ENCODE assay signal across 9 cellular contexts in the genomic region with DNA sequence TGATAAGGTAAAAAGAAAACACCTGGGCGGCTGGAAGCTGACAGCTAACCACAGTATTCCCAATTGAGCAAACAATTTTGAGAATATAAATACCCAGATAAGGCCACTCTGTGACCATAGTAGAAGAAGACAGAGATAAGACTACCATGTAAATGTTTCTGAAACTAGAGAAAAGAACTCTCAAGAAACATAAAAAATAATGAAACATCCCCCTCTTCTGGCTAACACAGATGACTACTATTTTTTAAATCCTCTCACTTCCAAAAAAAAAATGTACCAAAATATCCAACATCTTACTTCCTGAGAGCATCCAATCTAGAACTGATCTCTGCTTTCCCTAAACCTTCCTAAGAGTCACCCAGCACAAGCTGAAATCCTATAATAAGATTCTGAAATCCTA.
A peak's percentile ranks its signal among the peaks of the same experiment; 100 is the strongest.
DNase-seq lines count a peak whose midpoint lies in the region; ATAC-seq, FAIRE-seq and TF ChIP-seq lines count a peak whose summit lies in the region.
"Had no signal": no experiment of that assay in that cellular context is flagged by ENCODE, and none has a peak within 500 bp of the region (broad histone marks: within the 10 kb centered on the region; RNA-seq: fewer than 3 reads in every experiment).

No MANE protein-coding gene starts in this region.

- peak in 2 of 3 experiments; percentile 36 to 62; a peak in 4 of 6 replicates for TF ChIP-seq CTCF in K562 (IDR thresholded peaks at IDR 0.05 in 2 of 3, conservative IDR thresholded peaks at IDR 0.05 in 1 of 3; ENCODE audit: insufficient read depth in 2 of 3, low read depth in 1 of 3, low read length in 3 of 3)

- H3K27ac ChIP-seq in K562 (ENCODE audit: extremely low read depth, low read depth, low read length) = no peak overlapping the region
- H3K27ac ChIP-seq: epithelial cell of prostate had no signal

- no peaks in the 10 kb centered on the region for H4K20me1 ChIP-seq in K562 (replicated peaks; ENCODE audit: control insufficient read depth, insufficient read depth, low read length)

- no peak overlapping the region for H3K4me2 ChIP-seq in K562 (ENCODE audit: insufficient read depth, low read length)

- no peaks in the 10 kb centered on the region for H3K27me3 ChIP-seq in K562 (ENCODE audit: control insufficient read depth in 2 of 2, insufficient read depth in 2 of 2, low read length in 2 of 2)

- H3K9me3 Mint-ChIP-seq in activated T-helper 1 cell treated with anti-CD3 and anti-CD28 coated beads, Interleukin-12 subunit alpha, Interleukin-12 subunit beta, Interleukin-2, Interleukin-4 antibody, amounts not matched to agents 30 ng/mL and 10 ng/mL and 1 ng/mL, durations not matched to agents 14 hours and 24 hours and 36 hours = no peaks in the 10 kb centered on the region

- TF ChIP-seq RAD21 in K562 (CRISPR knock-in tag; conservative IDR thresholded peaks at IDR 0.05 in 1 of 2, IDR thresholded peaks at IDR 0.05 in 1 of 2) = peak; percentile 55 to 63

- FAIRE-seq in K562 (lab: Jason Lieb, UNC) = peak; percentile 32

- intact Hi-C loops in K562 (cut with micrococcal nuclease) = loop anchor here (1.0 to 10.0 kb wide), 2 partner anchors 112 to 1164 kb away; no protein-coding TSS in a partner anchor
- intact Hi-C loops in activated T-helper 1 cell treated with anti-CD3 and anti-CD28 coated beads, Interleukin-12 subunit alpha, Interleukin-12 subunit beta, Interleukin-2, Interleukin-4 antibody, amounts not matched to agents 30 ng/mL and 10 ng/mL and 1 ng/mL, durations not matched to agents 14 hours and 24 hours and 36 hours (cut with micrococcal nuclease) = loop anchor here (2.0 kb wide), 1 partner anchor 112 kb away; no protein-coding TSS in a partner anchor

- H3K36me3 ChIP-seq in K562 (ENCODE audit: control insufficient read depth, insufficient read depth, low read length) = no peaks in the 10 kb centered on the region

- no peak overlapping the region for H3K9ac ChIP-seq in K562 (ENCODE audit: insufficient read depth in 1 of 2, low read depth in 2 of 2, low read length in 2 of 2)

- no peaks in the 10 kb centered on the region for H3K9me3 ChIP-seq in K562 (replicated peaks; ENCODE audit: control insufficient read depth, insufficient read depth, low read depth, low read length)

- no peak for TF ChIP-seq EP300 in K562 (IDR thresholded peaks at IDR 0.05; ENCODE audit: low read length)

- H3K27ac Mint-ChIP-seq in activated T-helper 1 cell treated with anti-CD3 and anti-CD28 coated beads, Interleukin-12 subunit alpha, Interleukin-12 subunit beta, Interleukin-2, Interleukin-4 antibody, amounts not matched to agents 30 ng/mL and 10 ng/mL and 1 ng/mL, durations not matched to agents 14 hours and 24 hours and 36 hours = no peak overlapping the region

- no peak overlapping the region for H2AFZ ChIP-seq in K562 (ENCODE audit: low read depth, low read length)

- ATAC-seq in K562 (peak; percentile 68), HG03571 (IDR thresholded peaks at IDR 0.05; ENCODE audit: unreplicated experiment) (no peak), GM21528 (IDR thresholded peaks at IDR 0.05; ENCODE audit: low FRiP score, unreplicated experiment) (no peak)

- no peak overlapping the region for H3K4me3 ChIP-seq in K562

- CTCF ChIA-PET in K562 (lab: Yijun Ruan, JAX; ENCODE audit: low intra/inter-chr PET ratio) = interaction anchor here (0.6 to 2.4 kb wide), 7 partner anchors 113 to 705 kb away, joined by 3 to 29 read pairs (median 4); no protein-coding TSS in a partner anchor

- H3K4me1 ChIP-seq in K562 (replicated peaks in 1 of 2; ENCODE audit: control insufficient read depth in 2 of 2, insufficient read depth in 2 of 2, low read length in 2 of 2) = peaks cover 0 to 5% of the 10 kb centered on the region in 2 experiments; a peak in 2 of 5 replicates

- H3K36me3 Mint-ChIP-seq in activated T-helper 1 cell treated with anti-CD3 and anti-CD28 coated beads, Interleukin-12 subunit alpha, Interleukin-12 subunit beta, Interleukin-2, Interleukin-4 antibody, amounts not matched to agents 30 ng/mL and 10 ng/mL and 1 ng/mL, durations not matched to agents 14 hours and 24 hours and 36 hours (ENCODE audit: low read depth) = no peaks in the 10 kb centered on the region

- DNase-seq in ELR (ENCODE audit: low read depth) (peak; percentile 50), NCI-H1105 treated with DMSO at 0.1 percent for 48 hours (lab: John Stamatoyannopoulos, UW) (peak; percentile 24), K562 (ENCODE audit: extremely low read depth in 1 of 4, low spot score in 3 of 4) (peak in 2 of 4 experiments; percentile 26 to 28), myocyte (ENCODE audit: low read depth) (peak; percentile 14)
- no peak for DNase-seq in activated T-helper 1 cell treated with anti-CD3 and anti-CD28 coated beads, Interleukin-12 subunit alpha, Interleukin-12 subunit beta, Interleukin-2, Interleukin-4 antibody, amounts not matched to agents 30 ng/mL and 10 ng/mL and 1 ng/mL, durations not matched to agents 14 hours and 24 hours and 36 hours (ENCODE audit: low spot score)
- no peak for DNase-seq in activated CD4-positive, CD25-positive, alpha-beta regulatory T cell treated with anti-CD3 and anti-CD28 coated beads, Interleukin-2, amount 50 U/mL, for 72 hours

- TF ChIP-seq POLR2A in K562 (conservative IDR thresholded peaks at IDR 0.05) = no peak

- WGBS in K562 (ENCODE audit: insufficient coverage, low coverage, missing lambda C conversion rate) = 0% methylated on average over 1 of the region's 1 CpG

- H3K4me3 Mint-ChIP-seq in activated T-helper 1 cell treated with anti-CD3 and anti-CD28 coated beads, Interleukin-12 subunit alpha, Interleukin-12 subunit beta, Interleukin-2, Interleukin-4 antibody, amounts not matched to agents 30 ng/mL and 10 ng/mL and 1 ng/mL, durations not matched to agents 14 hours and 24 hours and 36 hours = no peak overlapping the region

- no peaks in the 10 kb centered on the region for H3K4me1 Mint-ChIP-seq in activated T-helper 1 cell treated with anti-CD3 and anti-CD28 coated beads, Interleukin-12 subunit alpha, Interleukin-12 subunit beta, Interleukin-2, Interleukin-4 antibody, amounts not matched to agents 30 ng/mL and 10 ng/mL and 1 ng/mL, durations not matched to agents 14 hours and 24 hours and 36 hours (ENCODE audit: low read depth)

- in situ Hi-C loops in K562 (cut with MboI) = loop anchor here (5.0 kb wide), 2 partner anchors 111 to 649 kb away; no protein-coding TSS in a partner anchor

- POLR2A ChIA-PET in K562 (lab: Yijun Ruan, JAX) = interaction anchor here (1.1 kb wide), 1 partner anchor 222 kb away, joined by 3 read pairs; a partner anchor contains a TSS

- no peaks in the 10 kb centered on the region for H3K9me1 ChIP-seq in K562 (ENCODE audit: control insufficient read depth, insufficient read depth, low read length)

- H3K27me3 Mint-ChIP-seq in activated T-helper 1 cell treated with anti-CD3 and anti-CD28 coated beads, Interleukin-12 subunit alpha, Interleukin-12 subunit beta, Interleukin-2, Interleukin-4 antibody, amounts not matched to agents 30 ng/mL and 10 ng/mL and 1 ng/mL, durations not matched to agents 14 hours and 24 hours and 36 hours (ENCODE audit: insufficient read depth) = peaks cover 16% of the 10 kb centered on the region

- no TSS peak for BruUV-seq in K562 (replicated peaks; lab: Mats Ljungman, UMichigan)

- no peaks in the 10 kb centered on the region for H3K79me2 ChIP-seq in K562 (ENCODE audit: control insufficient read depth, insufficient read depth, low read length)

TF ChIP-seq in K562, 482 proteins besides CTCF, POLR2A, EP300 and RAD21:
- TF ChIP-seq SMC3 (conservative IDR thresholded peaks at IDR 0.05; ENCODE audit: insufficient read depth, low read depth, low read length) = 0 out of 2 replicates have a peak, but pooled peaks have one; percentile 31
- 0 out of 2 replicates have a peak, but pooled peaks have one; percentile 41 for TF ChIP-seq ZNF384 (IDR thresholded peaks at IDR 0.05; ENCODE audit: low read depth, low read length)
- TF ChIP-seq NFXL1 (CRISPR knock-in tag; IDR thresholded peaks at IDR 0.05) = no peak
- TF ChIP-seq, protein P1, sequence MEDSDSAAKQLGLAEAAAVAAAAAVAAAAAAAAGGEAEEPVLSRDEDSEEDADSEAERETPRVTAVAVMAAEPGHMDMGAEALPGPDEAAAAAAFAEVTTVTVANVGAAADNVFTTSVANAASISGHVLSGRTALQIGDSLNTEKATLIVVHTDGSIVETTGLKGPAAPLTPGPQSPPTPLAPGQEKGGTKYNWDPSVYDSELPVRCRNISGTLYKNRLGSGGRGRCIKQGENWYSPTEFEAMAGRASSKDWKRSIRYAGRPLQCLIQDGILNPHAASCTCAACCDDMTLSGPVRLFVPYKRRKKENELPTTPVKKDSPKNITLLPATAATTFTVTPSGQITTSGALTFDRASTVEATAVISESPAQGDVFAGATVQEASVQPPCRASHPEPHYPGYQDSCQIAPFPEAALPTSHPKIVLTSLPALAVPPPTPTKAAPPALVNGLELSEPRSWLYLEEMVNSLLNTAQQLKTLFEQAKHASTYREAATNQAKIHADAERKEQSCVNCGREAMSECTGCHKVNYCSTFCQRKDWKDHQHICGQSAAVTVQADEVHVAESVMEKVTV (CRISPR knock-in tag; IDR thresholded peaks at IDR 0.05) = peak; percentile 60

Comparison
In these comparisons a context has a peak if more than half of its experiments do, and no peak if none do; other contexts are left out.
1. DNase-seq: peak in ELR (single experiment), NCI-H1105 treated with DMSO at 0.1 percent for 48 hours (single experiment) and myocyte (single experiment); none in activated T-helper 1 cell treated with anti-CD3 and anti-CD28 coated beads, Interleukin-12 subunit alpha, Interleukin-12 subunit beta, Interleukin-2, Interleukin-4 antibody, amounts not matched to agents 30 ng/mL and 10 ng/mL and 1 ng/mL, durations not matched to agents 14 hours and 24 hours and 36 hours (single experiment) and activated CD4-positive, CD25-positive, alpha-beta regulatory T cell treated with anti-CD3 and anti-CD28 coated beads, Interleukin-2, amount 50 U/mL, for 72 hours (single experiment).